In the genomic region with DNA sequence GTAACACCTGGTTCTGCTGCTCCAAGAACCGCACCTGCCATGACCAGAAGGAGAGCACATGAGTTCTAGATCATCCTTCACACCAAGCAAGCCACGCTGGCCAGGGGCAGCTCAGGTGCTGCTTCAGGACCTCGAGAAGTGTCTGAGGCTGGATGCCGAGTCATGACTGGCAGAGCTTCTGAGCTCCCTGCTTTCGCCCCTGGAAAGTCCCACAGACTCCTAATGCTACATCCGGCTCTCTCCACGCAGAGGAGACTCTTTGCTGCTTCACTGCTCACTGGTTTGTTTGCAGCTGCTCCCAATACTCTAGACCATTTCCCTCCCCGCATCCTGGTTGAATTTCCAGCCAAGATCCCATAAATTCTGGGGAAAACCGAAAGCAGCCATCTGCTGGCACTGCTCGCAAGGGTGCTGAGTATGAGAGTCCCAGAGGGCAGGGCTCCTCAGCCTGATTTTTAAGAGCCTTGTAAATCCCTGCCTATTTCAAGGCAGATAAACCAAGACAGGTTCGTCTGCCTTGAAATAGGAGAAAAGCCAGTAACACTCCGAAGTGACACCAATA, we compare ENCODE assay signal across 10 cellular contexts. TPM values are rescaled to one million over a fixed set of nuclear protein-coding genes. Genes with fewer than 3 reads are reported as not detected.
DNase-seq lines count a peak whose midpoint lies in the region; ATAC-seq and TF ChIP-seq lines count a peak whose summit lies in the region.
"Had no signal": no experiment of that assay in that cellular context is flagged by ENCODE, and none has a peak within 500 bp of the region (broad histone marks: within the 10 kb centered on the region; RNA-seq: fewer than 3 reads in every experiment).

No MANE protein-coding gene starts in this region.

- intact Hi-C loops in colonic mucosa (cut with DNase I) (no loop called here), sigmoid colon (cut with DNase I) (no loop called here)

- TF ChIP-seq EP300 in sigmoid colon (IDR thresholded peaks at IDR 0.05), result no peak

- no peak for TF ChIP-seq CTCF in colonic mucosa (IDR thresholded peaks at IDR 0.05)
- TF ChIP-seq CTCF in sigmoid colon (IDR thresholded peaks at IDR 0.05), result no peak
- TF ChIP-seq CTCF in GM13976 (IDR thresholded peaks at IDR 0.05; ENCODE audit: borderline replicate concordance, control extremely low read depth, extremely low read depth, insufficient read depth, missing control alignments), result no peak

- in situ Hi-C loops in GM13976 (cut with MboI; ENCODE audit: low sequenced_read_pairs, unreplicated experiment), result no loop called here

- H3K4me1 ChIP-seq in colonic mucosa (peaks cover 4% of the 10 kb centered on the region), sigmoid colon (peaks cover 0 to 14% (median 12%) of the 10 kb centered on the region in 4 donors)
- H3K4me1 ChIP-seq: pancreas had no signal

- DNase-seq in H4 (ENCODE audit: low spot score), result peak; percentile 31
- peak; percentile 61 for DNase-seq in colonic mucosa
- DNase-seq in sigmoid colon, result no peak
- no peak for DNase-seq in NOMO-1 treated with dmso at 0.1 percent for 144 hours (lab: John Stamatoyannopoulos, UW; ENCODE audit: unreplicated experiment)
- no peak for DNase-seq in GM13976 (ENCODE audit: low spot score)
- DNase-seq: DMS79, pancreas had no signal

- no peak for ATAC-seq in GM19397 (IDR thresholded peaks at IDR 0.05; ENCODE audit: unreplicated experiment)
- ATAC-seq: pancreas had no signal

- peak overlapping the region; percentile 45 for H3K27ac ChIP-seq in colonic mucosa
- H3K27ac ChIP-seq in sigmoid colon, result peak overlapping the region in 3 of 4 donors; percentile 16 to 48 (median 41)
- H3K27ac ChIP-seq: pancreas had no signal

- no peaks in the 10 kb centered on the region for H3K9me3 ChIP-seq in colonic mucosa
- no peaks in the 10 kb centered on the region for H3K9me3 ChIP-seq in sigmoid colon
- H3K9me3 ChIP-seq: pancreas had no signal

- 20 to 59% methylated on average over 12 of the region's 12 CpGs for WGBS in sigmoid colon, 2 donors

- H3K36me3 ChIP-seq in colonic mucosa (no peaks in the 10 kb centered on the region), sigmoid colon (no peaks in the 10 kb centered on the region)
- H3K36me3 ChIP-seq: pancreas had no signal

- H3K9ac ChIP-seq in colonic mucosa (ENCODE audit: low read depth in 2 of 2, low read length in 2 of 2), result no peak overlapping the region

- H3K27me3 ChIP-seq in colonic mucosa, result no peaks in the 10 kb centered on the region
- H3K27me3 ChIP-seq in sigmoid colon, result no peaks in the 10 kb centered on the region

- no peak overlapping the region for H3K4me3 ChIP-seq in colonic mucosa
- H3K4me3 ChIP-seq in sigmoid colon, result peak overlapping the region in 3 of 4 donors; percentile 13 to 31 (median 25)
- H3K4me3 ChIP-seq: pancreas had no signal

- no peak for TF ChIP-seq POLR2A in sigmoid colon (IDR thresholded peaks at IDR 0.05)

RNA-seq across cellular contexts. Expression of a gene that starts 1.4 kb away (rescaled TPM):
- 0.21 and 0.53 TPM in 2 replicates for total RNA-seq in H4 (2014; rRNA removed; shearing (Covaris generic))
- total RNA-seq in colonic mucosa (not detected), sigmoid colon (not detected)
- under 1 TPM in 1 of 3 donors, not detected in 2; 0.38 TPM for polyA plus RNA-seq in sigmoid colon
- total RNA-seq: astrocyte, endothelial cell of umbilical vein, pancreas had no signal
- polyA plus RNA-seq: endothelial cell of umbilical vein had no signal

RNA-seq across cellular contexts. Expression of a gene that starts 29.6 kb away (rescaled TPM):
- not detected in 2 replicates for total RNA-seq in H4 (2014; rRNA removed; shearing (Covaris generic))
- total RNA-seq in colonic mucosa (1 to 10 TPM in 1 of 2 donors, not detected in 1; 1.2 TPM), sigmoid colon (not detected)
- not detected for polyA plus RNA-seq in sigmoid colon
- total RNA-seq: astrocyte, endothelial cell of umbilical vein had no signal
- polyA plus RNA-seq: endothelial cell of umbilical vein, pancreas had no signal

RNA-seq across cellular contexts. Expression of a gene that starts 32.2 kb away (rescaled TPM):
- total RNA-seq in H4 (2014; rRNA removed; shearing (Covaris generic)), result not detected in 2 replicates
- not detected for total RNA-seq in colonic mucosa
- not detected for total RNA-seq in sigmoid colon
- under 1 TPM in 1 of 3 donors, not detected in 2; 0.73 TPM for polyA plus RNA-seq in sigmoid colon
- total RNA-seq: astrocyte, endothelial cell of umbilical vein, pancreas had no signal
- polyA plus RNA-seq: endothelial cell of umbilical vein, pancreas had no signal

RNA-seq across cellular contexts. Expression of a gene that starts 49.3 kb away (rescaled TPM):
- total RNA-seq in H4 (2014; rRNA removed; shearing (Covaris generic)), result not detected in 2 replicates
- total RNA-seq in colonic mucosa (under 1 TPM in 1 of 2 donors, not detected in 1; 0.25 TPM), sigmoid colon (not detected)
- polyA plus RNA-seq in sigmoid colon, result under 1 TPM in 1 of 3 donors, not detected in 2; 0.79 TPM
- total RNA-seq: astrocyte, endothelial cell of umbilical vein had no signal
- polyA plus RNA-seq: endothelial cell of umbilical vein, pancreas had no signal

RNA-seq across cellular contexts. Expression of a gene that starts 52.7 kb away (rescaled TPM):
- not detected in 2 replicates for total RNA-seq in H4 (2014; rRNA removed; shearing (Covaris generic))
- total RNA-seq in colonic mucosa (not detected), sigmoid colon (not detected)
- under 1 TPM in 1 of 3 donors, not detected in 2; 0.01 TPM for polyA plus RNA-seq in sigmoid colon
- total RNA-seq: astrocyte, endothelial cell of umbilical vein, pancreas had no signal
- polyA plus RNA-seq: endothelial cell of umbilical vein had no signal

Comparison
In these comparisons a context has a peak if more than half of its experiments do, and no peak if none do; other contexts are left out.
1. DNase-seq: peak in H4 (single experiment) and colonic mucosa (single experiment); none in sigmoid colon (single experiment), NOMO-1 treated with dmso at 0.1 percent for 144 hours (single experiment) and GM13976 (single experiment).